Comparison of ENCODE assay signal across 8 cellular contexts in genomic region chr19:38650911-38651584, GRCh38. TPM values are rescaled to one million over a fixed set of nuclear protein-coding genes. Genes with fewer than 3 reads are reported as not detected.
DNase-seq lines count a peak whose midpoint lies in the region; TF ChIP-seq lines count a peak whose summit lies in the region.

No MANE protein-coding gene starts in this region.

- H3K36me3 ChIP-seq in fibroblast of lung (ENCODE audit: control insufficient read depth, insufficient read depth, low read length) = no peaks in the 10 kb centered on the region
- no peaks in the 10 kb centered on the region for H3K36me3 ChIP-seq in prostate gland

- H3K4me2 ChIP-seq in fibroblast of lung (ENCODE audit: extremely low read depth, insufficient read depth, low read length) = peak overlapping the region; percentile 33

- peak; percentile 92 for DNase-seq in EL
- DNase-seq in SIG-M5 treated with dmso at 0.1 percent for 504 hours (lab: John Stamatoyannopoulos, UW; ENCODE audit: unreplicated experiment) = peak; percentile 97
- DNase-seq in fibroblast of lung (ENCODE audit: low read depth in 2 of 2) = peak; percentile 93 to 94
- no peak for DNase-seq in prostate gland (ENCODE audit: low spot score)
- no peak for DNase-seq in COR-L47 (lab: John Stamatoyannopoulos, UW)
- DNase-seq in NCI-H1092 (lab: John Stamatoyannopoulos, UW) = no peak
- DNase-seq in NCI-H2081 treated with DMSO at 0.1 percent for 48 hours (lab: John Stamatoyannopoulos, UW) = no peak
- no peak for DNase-seq in dedifferentiated amniotic fluid mesenchymal stem cell (ENCODE audit: extremely low spot score)

- no peak overlapping the region for H3K9ac ChIP-seq in fibroblast of lung (ENCODE audit: insufficient read depth, low read length)

- peak overlapping the region; percentile 88 for H3K27ac ChIP-seq in fibroblast of lung (ENCODE audit: insufficient read depth, low read length)
- peak overlapping the region; percentile 94 to 95 for H3K27ac ChIP-seq in prostate gland

- H4K20me1 ChIP-seq in fibroblast of lung (ENCODE audit: control insufficient read depth, extremely low read depth, insufficient read depth, low read length) = no peaks in the 10 kb centered on the region

- peaks cover 86% of the 10 kb centered on the region for H3K79me2 ChIP-seq in fibroblast of lung (ENCODE audit: control insufficient read depth, insufficient read depth, low read length)

- H3K4me3 ChIP-seq in fibroblast of lung (replicated peaks in 1 of 4; ENCODE audit: control extremely low read depth in 1 of 4, insufficient read depth in 1 of 4, low read depth in 3 of 4, low read length in 4 of 4) = peak overlapping the region in 3 of 4 experiments; percentile 1 to 99 (median 73)
- H3K4me3 ChIP-seq in prostate gland = peak overlapping the region in 1 of 2 donors; percentile 93

- no peaks in the 10 kb centered on the region for H3K27me3 ChIP-seq in fibroblast of lung (ENCODE audit: control insufficient read depth, insufficient read depth, low read length)
- H3K27me3 ChIP-seq in prostate gland (replicated peaks; ENCODE audit: insufficient read depth) = no peaks in the 10 kb centered on the region

- intact Hi-C loops in prostate gland (cut with DNase I) = loop anchor here (5.0 kb wide), 2 partner anchors 41 to 61 kb away; no protein-coding TSS in a partner anchor

- TF ChIP-seq POLR2A in prostate gland (IDR thresholded peaks at IDR 0.05) = no peak

- WGBS in prostate gland = 68% methylated on average over 12 of the region's 12 CpGs

- H3K4me1 ChIP-seq in fibroblast of lung (ENCODE audit: control insufficient read depth, extremely low read depth, insufficient read depth, low read length) (peaks cover 36% of the 10 kb centered on the region), prostate gland (replicated peaks) (peaks cover 13% of the 10 kb centered on the region)

- no peak for TF ChIP-seq CTCF in fibroblast of lung (conservative IDR thresholded peaks at IDR 0.05 in 1 of 2, IDR thresholded peaks at IDR 0.05 in 1 of 2; ENCODE audit: low read depth in 1 of 2, low read length in 2 of 2)
- no peak for TF ChIP-seq CTCF in prostate gland (IDR thresholded peaks at IDR 0.05)

- no peaks in the 10 kb centered on the region for H3K9me3 ChIP-seq in fibroblast of lung (ENCODE audit: control insufficient read depth, insufficient read depth, low read depth, low read length)
- no peaks in the 10 kb centered on the region for H3K9me3 ChIP-seq in prostate gland

- no peak overlapping the region for H2AFZ ChIP-seq in fibroblast of lung (ENCODE audit: low read length)

RNA-seq across cellular contexts. Expression of gene ACTN4, which starts 3.6 kb away (rescaled TPM):
- 65.0 and 127 TPM in 2 replicates for total RNA-seq in fibroblast of lung
- 363 and 683 TPM in 2 replicates for polyA plus RNA-seq in fibroblast of lung
- polyA plus RNA-seq in fibroblast of lung (2012) = 608 and 1,180 TPM in 2 replicates
- polyA minus RNA-seq in fibroblast of lung (ENCODE audit: low replicate concordance) = 641 and 1,577 TPM in 2 replicates
- 100 to 1,000 TPM; 312 to 330 TPM for total RNA-seq in prostate gland

RNA-seq across cellular contexts. Expression of gene EIF3K, which starts 32.1 kb away (rescaled TPM):
- total RNA-seq in fibroblast of lung (198 and 334 TPM in 2 replicates), prostate gland (100 to 1,000 TPM; 368 to 618 TPM)
- polyA plus RNA-seq in fibroblast of lung = 171 and 280 TPM in 2 replicates
- polyA plus RNA-seq in fibroblast of lung (2012) = 288 and 298 TPM in 2 replicates
- polyA minus RNA-seq in fibroblast of lung (ENCODE audit: low replicate concordance) = 519 and 653 TPM in 2 replicates

RNA-seq across cellular contexts. Expression of gene MAP4K1, which starts 33.3 kb away (rescaled TPM):
- total RNA-seq in fibroblast of lung (under 0.01 and 0.17 TPM in 2 replicates), prostate gland (10 to 100 TPM in 1 of 2 donors, 1 to 10 TPM in 1; 1.6 to 14.1 TPM)
- polyA plus RNA-seq in fibroblast of lung = 0.09 and 0.12 TPM in 2 replicates
- 0.27 TPM in 1 of 2 replicates, not detected in the other for polyA plus RNA-seq in fibroblast of lung (2012)
- not detected in 2 replicates for polyA minus RNA-seq in fibroblast of lung (ENCODE audit: low replicate concordance)

Comparison
In these comparisons a context has a peak if more than half of its experiments do, and no peak if none do; other contexts are left out.
1. DNase-seq: peak in EL (single experiment), SIG-M5 treated with dmso at 0.1 percent for 504 hours (single experiment) and fibroblast of lung (2 of 2); none in prostate gland (single experiment), COR-L47 (single experiment), NCI-H1092 (single experiment), NCI-H2081 treated with DMSO at 0.1 percent for 48 hours (single experiment) and dedifferentiated amniotic fluid mesenchymal stem cell (single experiment).